In the genomic region with DNA sequence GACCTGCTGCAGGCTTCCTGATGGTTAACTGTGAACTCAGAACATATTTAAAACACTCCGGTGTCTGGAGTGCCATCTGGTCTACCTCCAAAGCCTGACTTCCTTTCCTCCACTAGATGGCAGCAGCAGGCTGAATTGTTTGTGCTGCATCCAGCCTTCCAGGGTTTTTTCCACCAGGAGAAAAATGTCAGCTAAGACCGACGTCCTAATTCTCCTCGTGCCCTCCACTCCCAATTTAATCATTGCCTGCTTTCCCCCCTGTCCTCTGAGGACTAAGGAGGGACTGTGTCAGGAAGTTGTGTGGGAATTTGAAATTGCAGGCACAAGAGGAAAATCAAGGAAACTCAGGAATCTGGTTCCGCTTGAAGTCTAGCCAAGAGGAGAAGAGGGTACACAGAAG, we compare ENCODE assay signal across 8 cellular contexts.
DNase-seq lines count a peak whose midpoint lies in the region; ATAC-seq, FAIRE-seq and TF ChIP-seq lines count a peak whose summit lies in the region.

No MANE protein-coding gene starts in this region.

- H3K36me3 ChIP-seq in osteoblast (ENCODE audit: insufficient read depth, low read length): no peaks in the 10 kb centered on the region

- peak; percentile 61 for DNase-seq in DMS153 (lab: John Stamatoyannopoulos, UW)
- peak; percentile 62 for DNase-seq in KBM-7
- peak; percentile 67 for DNase-seq in RKO (ENCODE audit: low spot score)
- DNase-seq in activated effector memory CD4-positive, alpha-beta T cell treated with anti-CD3 and anti-CD28 coated beads, Interleukin-2, amount 50 U/mL, for 16 hours: peak; percentile 79
- DNase-seq in frontal cortex (ENCODE audit: low spot score in 2 of 2): peak; percentile 59 to 77
- peak; percentile 94 for DNase-seq in osteoblast (ENCODE audit: insufficient read length, low spot score, missing footprints)

- ATAC-seq in HG03095 (IDR thresholded peaks at IDR 0.05; ENCODE audit: unreplicated experiment): no peak
- ATAC-seq in HG03571 (IDR thresholded peaks at IDR 0.05; ENCODE audit: unreplicated experiment): no peak

- peaks cover 35% of the 10 kb centered on the region for H3K27me3 ChIP-seq in osteoblast (ENCODE audit: insufficient read depth, low read length)

- H4K20me1 ChIP-seq in osteoblast (ENCODE audit: insufficient read depth, low read length): no peaks in the 10 kb centered on the region

- H3K27ac ChIP-seq in osteoblast (ENCODE audit: low read depth, low read length): no peak overlapping the region

- peak; percentile 85 for TF ChIP-seq CTCF in osteoblast (IDR thresholded peaks at IDR 0.05; ENCODE audit: extremely low read depth, low read depth, low read length)

- FAIRE-seq in frontal cortex (lab: Jason Lieb, UNC): no peak

- H3K4me3 ChIP-seq in osteoblast (ENCODE audit: insufficient read depth, low read length): no peak overlapping the region

- no peaks in the 10 kb centered on the region for H3K79me2 ChIP-seq in osteoblast (ENCODE audit: insufficient read depth, low read length)

- H3K4me1 ChIP-seq in osteoblast (ENCODE audit: insufficient read depth, low read length): no peaks in the 10 kb centered on the region

- peak overlapping the region; percentile 17 for H2AFZ ChIP-seq in osteoblast (ENCODE audit: low read length)

- in situ Hi-C loops in KBM-7 (cut with MboI; ENCODE audit: low pct_unique_long_range_greater_than_20kb, low sequenced_read_pairs): no loop called here

- no peaks in the 10 kb centered on the region for H3K9me3 ChIP-seq in osteoblast (ENCODE audit: low read depth, low read length)

- peak overlapping the region; percentile 65 for H3K4me2 ChIP-seq in osteoblast (ENCODE audit: insufficient read depth, low read length)
